18 cellular contexts compared by ENCODE assay signal in the genomic region with DNA sequence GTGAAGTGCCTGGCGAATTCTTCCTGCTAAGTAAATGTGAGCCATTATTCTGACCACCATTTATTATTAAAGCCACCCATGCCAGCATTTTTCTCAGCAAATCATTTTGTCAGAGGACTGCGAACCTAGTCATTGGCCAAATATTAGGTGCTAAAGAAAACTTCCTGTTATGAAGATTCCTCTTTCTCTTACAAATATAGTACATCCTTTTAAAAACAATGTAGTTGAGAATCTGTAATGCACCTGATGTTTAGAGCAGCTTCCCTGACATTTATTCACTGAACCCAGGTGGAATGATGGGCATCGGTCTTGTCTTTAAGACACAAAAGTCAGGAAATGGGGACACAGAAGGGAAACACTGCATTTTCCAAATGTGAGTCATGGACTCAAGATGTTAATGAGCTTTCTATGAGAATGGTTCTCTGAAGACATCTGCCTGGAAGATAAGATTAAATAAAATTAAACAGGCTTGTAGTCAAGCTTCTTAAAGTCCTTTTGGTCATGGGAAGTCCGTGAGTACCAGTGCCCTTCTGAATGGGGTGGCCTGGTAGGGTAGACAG.
"Had no signal": no experiment of that assay in that cellular context is flagged by ENCODE, and none has a peak within 500 bp of the region (broad histone marks: within the 10 kb centered on the region; RNA-seq: fewer than 3 reads in every experiment).

No MANE protein-coding gene starts in this region.

- DNase-seq: activated B cell treated with CpG ODN at 0.5 μM for 24 hours; activated CD4-positive, alpha-beta T cell treated with anti-CD3 and anti-CD28 coated beads, Interleukin-2, amount 10 ng/mL, durations not matched to agents 24 days and 14 days; activated CD8-positive, alpha-beta T cell treated with anti-CD3 and anti-CD28 coated beads for 36 hours; activated naive CD4-positive, alpha-beta T cell treated with anti-CD3 and anti-CD28 coated beads for 36 hours; activated naive CD8-positive, alpha-beta T cell treated with anti-CD3 and anti-CD28 coated beads, Interleukin-2, amount 50 U/mL, for 24 hours; activated T-cell treated with anti-CD3 and anti-CD28 coated beads, Interleukin-2, amount 50 U/mL, for 24 hours; effector CD8-positive, alpha-beta T cell; esophagus squamous epithelium; left cardiac atrium; posterior cingulate gyrus; retina; stimulated activated CD4-positive, alpha-beta T cell treated with anti-CD3 and anti-CD28 coated beads, Interleukin-2, amount 100 ng/mL, for 24 hours; stimulated activated naive CD4-positive, alpha-beta T cell treated with Interleukin-2 at 50 U/mL for 16 hours; T-cell; thyroid gland had no signal

- H3K27ac ChIP-seq: esophagus squamous epithelium, thyroid gland had no signal

- H3K9me3 Mint-ChIP-seq: activated B cell treated with CpG ODN at 0.5 μM for 24 hours; activated CD4-positive, alpha-beta T cell treated with anti-CD3 and anti-CD28 coated beads, Interleukin-2, amount 10 ng/mL, durations not matched to agents 24 days and 14 days; activated CD8-positive, alpha-beta T cell treated with anti-CD3 and anti-CD28 coated beads for 36 hours; activated naive CD4-positive, alpha-beta T cell treated with anti-CD3 and anti-CD28 coated beads for 36 hours; activated naive CD8-positive, alpha-beta T cell treated with anti-CD3 and anti-CD28 coated beads, Interleukin-2, amount 50 U/mL, for 24 hours; activated T-cell treated with anti-CD3 and anti-CD28 coated beads, Interleukin-2, amount 50 U/mL, for 24 hours; mesothelial cell of epicardium had no signal

- H3K4me3 Mint-ChIP-seq: activated B cell treated with CpG ODN at 0.5 μM for 24 hours; activated CD4-positive, alpha-beta T cell treated with anti-CD3 and anti-CD28 coated beads, Interleukin-2, amount 10 ng/mL, durations not matched to agents 24 days and 14 days; activated CD8-positive, alpha-beta T cell treated with anti-CD3 and anti-CD28 coated beads for 36 hours; activated naive CD4-positive, alpha-beta T cell treated with anti-CD3 and anti-CD28 coated beads for 36 hours; activated naive CD8-positive, alpha-beta T cell treated with anti-CD3 and anti-CD28 coated beads, Interleukin-2, amount 50 U/mL, for 24 hours; activated T-cell treated with anti-CD3 and anti-CD28 coated beads, Interleukin-2, amount 50 U/mL, for 24 hours; mesothelial cell of epicardium; natural killer cell treated with Interleukin-12 subunit alpha and Interleukin-12 subunit beta and Interleukin-15 and Interleukin-18, amount 100 ng/mL, for 72 hours; T-cell had no signal

- H3K36me3 Mint-ChIP-seq: natural killer cell treated with Interleukin-12 subunit alpha and Interleukin-12 subunit beta and Interleukin-15 and Interleukin-18, amount 100 ng/mL, for 72 hours; T-cell had no signal

- H3K4me1 Mint-ChIP-seq: activated B cell treated with CpG ODN at 0.5 μM for 24 hours; activated CD4-positive, alpha-beta T cell treated with anti-CD3 and anti-CD28 coated beads, Interleukin-2, amount 10 ng/mL, durations not matched to agents 24 days and 14 days; activated naive CD8-positive, alpha-beta T cell treated with anti-CD3 and anti-CD28 coated beads, Interleukin-2, amount 50 U/mL, for 24 hours; T-cell had no signal

- H3K9me3 ChIP-seq: esophagus squamous epithelium, thyroid gland had no signal

- H3K27ac Mint-ChIP-seq: activated B cell treated with CpG ODN at 0.5 μM for 24 hours; activated CD4-positive, alpha-beta T cell treated with anti-CD3 and anti-CD28 coated beads, Interleukin-2, amount 10 ng/mL, durations not matched to agents 24 days and 14 days; activated CD8-positive, alpha-beta T cell treated with anti-CD3 and anti-CD28 coated beads for 36 hours; activated naive CD4-positive, alpha-beta T cell treated with anti-CD3 and anti-CD28 coated beads for 36 hours; activated naive CD8-positive, alpha-beta T cell treated with anti-CD3 and anti-CD28 coated beads, Interleukin-2, amount 50 U/mL, for 24 hours; activated T-cell treated with anti-CD3 and anti-CD28 coated beads, Interleukin-2, amount 50 U/mL, for 24 hours; mesothelial cell of epicardium; natural killer cell treated with Interleukin-12 subunit alpha and Interleukin-12 subunit beta and Interleukin-15 and Interleukin-18, amount 100 ng/mL, for 72 hours; T-cell had no signal

- H3K4me1 ChIP-seq: thyroid gland had no signal

- H3K4me3 ChIP-seq: esophagus squamous epithelium, thyroid gland had no signal

- H3K27me3 ChIP-seq: esophagus squamous epithelium, thyroid gland had no signal

- H3K27me3 Mint-ChIP-seq: activated B cell treated with CpG ODN at 0.5 μM for 24 hours; activated CD4-positive, alpha-beta T cell treated with anti-CD3 and anti-CD28 coated beads, Interleukin-2, amount 10 ng/mL, durations not matched to agents 24 days and 14 days; activated CD8-positive, alpha-beta T cell treated with anti-CD3 and anti-CD28 coated beads for 36 hours; activated naive CD8-positive, alpha-beta T cell treated with anti-CD3 and anti-CD28 coated beads, Interleukin-2, amount 50 U/mL, for 24 hours; activated T-cell treated with anti-CD3 and anti-CD28 coated beads, Interleukin-2, amount 50 U/mL, for 24 hours; natural killer cell treated with Interleukin-12 subunit alpha and Interleukin-12 subunit beta and Interleukin-15 and Interleukin-18, amount 100 ng/mL, for 72 hours; T-cell had no signal

- H3K36me3 ChIP-seq: esophagus squamous epithelium, thyroid gland had no signal

- FAIRE-seq: bronchial epithelial cell had no signal
